Comparison of ENCODE assay signal across 16 cellular contexts in the genomic region with DNA sequence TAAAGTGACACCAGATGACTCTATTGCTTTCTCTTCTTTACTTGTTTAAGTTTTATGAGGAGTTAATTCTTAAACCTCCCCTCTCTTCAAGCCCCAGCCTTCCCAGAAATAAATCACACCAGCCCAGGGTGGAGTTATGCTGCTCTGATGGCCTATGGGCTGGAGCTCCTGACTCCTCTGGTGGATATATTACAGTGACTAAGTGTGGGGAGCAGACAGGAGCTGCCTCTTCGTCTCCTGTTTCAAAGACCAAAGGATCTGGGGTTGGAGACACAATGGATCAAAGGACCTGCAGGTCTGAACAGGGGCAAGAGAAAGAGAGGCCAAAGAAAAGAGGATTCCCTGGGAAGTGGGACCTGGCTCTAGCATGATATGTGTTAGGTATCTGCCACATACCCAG.
A peak's percentile ranks its signal among the peaks of the same experiment; 100 is the strongest.
DNase-seq lines count a peak whose midpoint lies in the region; ATAC-seq and TF ChIP-seq lines count a peak whose summit lies in the region.
"Had no signal": no experiment of that assay in that cellular context is flagged by ENCODE, and none has a peak within 500 bp of the region (broad histone marks: within the 10 kb centered on the region; RNA-seq: fewer than 3 reads in every experiment).

No MANE protein-coding gene starts in this region.

- H3K9me3 ChIP-seq in HCT116 (ENCODE audit: control insufficient read depth in 1 of 2, insufficient read depth in 1 of 2, low read depth in 1 of 2, low read length in 2 of 2) (no peaks in the 10 kb centered on the region), trophoblast cell (ENCODE audit: insufficient read depth, low read depth, low read length) (no peaks in the 10 kb centered on the region)
- H3K9me3 ChIP-seq: BLaER1, HAP-1 had no signal

- no peak for TF ChIP-seq CTCF in HCT116 (IDR thresholded peaks at IDR 0.05 in 2 of 3, conservative IDR thresholded peaks at IDR 0.05 in 1 of 3; ENCODE audit: borderline replicate concordance in 1 of 3, insufficient read depth in 1 of 3, low read depth in 2 of 3, low read length in 2 of 3)

- peaks cover 3% of the 10 kb centered on the region; the same call in 1 of the 2 replicates for H3K27me3 ChIP-seq in HCT116 (ENCODE audit: insufficient read depth, low read length)
- no peaks in the 10 kb centered on the region for H3K27me3 ChIP-seq in trophoblast cell (ENCODE audit: insufficient read depth, low read length)
- H3K27me3 ChIP-seq: BLaER1 had no signal

- peak overlapping the region; percentile 44 for H2AK5ac ChIP-seq in trophoblast cell (ENCODE audit: low read length)

- H4K20me1 ChIP-seq in HCT116 (ENCODE audit: insufficient read depth): no peaks in the 10 kb centered on the region
- H4K20me1 ChIP-seq: BLaER1 had no signal

- H3K27ac ChIP-seq in HCT116 (ENCODE audit: low read depth, low read length) (no peak overlapping the region), trophoblast cell (ENCODE audit: low read depth, low read length) (peak overlapping the region; percentile 73)
- H3K27ac ChIP-seq: BLaER1, RWPE1 had no signal

- RAD21 ChIA-PET in HCT116 (lab: Charles Lee; ENCODE audit: low non-redundant PET in 1 of 2, low total read pairs in 2 of 2, uncharacterized antibody in 2 of 2, unreplicated experiment in 2 of 2): interaction anchor here in 1 of 2 experiments (0.7 kb wide), 1 partner anchor 540 kb away, joined by 3 read pairs; no protein-coding TSS in a partner anchor

- H2BK120ac ChIP-seq in trophoblast cell (ENCODE audit: insufficient read depth, low read length, poor library complexity): peak overlapping the region; percentile 82

- H4K91ac ChIP-seq in trophoblast cell (ENCODE audit: low read depth, low read length): peak overlapping the region; percentile 89

- intact Hi-C loops in HCT116 (cut with micrococcal nuclease): loop anchor here (10.0 kb wide), 1 partner anchor 522 kb away; no protein-coding TSS in a partner anchor

- ATAC-seq in HCT116: peak; percentile 75
- ATAC-seq in GM18867 (IDR thresholded peaks at IDR 0.05; ENCODE audit: unreplicated experiment): no peak
- ATAC-seq: CD8-positive, alpha-beta T cell had no signal

- no peak overlapping the region for H3K23ac ChIP-seq in trophoblast cell (ENCODE audit: low read length)

- no TSS peak for BruUV-seq in HCT116 (replicated peaks; lab: Mats Ljungman, UMichigan)

- H3K36me3 ChIP-seq in HCT116 (ENCODE audit: control insufficient read depth in 1 of 2, insufficient read depth in 2 of 2, low read length in 2 of 2) (no peaks in the 10 kb centered on the region), trophoblast cell (ENCODE audit: control insufficient read depth in 1 of 2, insufficient read depth in 2 of 2, low read length in 2 of 2) (no peaks in the 10 kb centered on the region)
- H3K36me3 ChIP-seq: BLaER1, HAP-1 had no signal

- H3K9me2 ChIP-seq in HCT116 (ENCODE audit: insufficient read depth): no peaks in the 10 kb centered on the region

- H3K18ac ChIP-seq in trophoblast cell (ENCODE audit: low read length): peak overlapping the region; percentile 52

- peak overlapping the region; percentile 77 for H2BK5ac ChIP-seq in trophoblast cell (ENCODE audit: low read depth, low read length, poor library complexity)

- H2BK12ac ChIP-seq in trophoblast cell (ENCODE audit: low read length): peak overlapping the region; percentile 87

- H3K9ac ChIP-seq in HCT116 (ENCODE audit: low read length) (no peak overlapping the region), trophoblast cell (ENCODE audit: low read length) (no peak overlapping the region)
- H3K9ac ChIP-seq: BLaER1 had no signal

- DNase-seq in A172 (ENCODE audit: low spot score) (peak; percentile 93), HCT116 (ENCODE audit: low read depth, low spot score) (no peak), cerebellar cortex (ENCODE audit: low spot score) (peak; percentile 55), trophoblast cell (no peak), DMS 273 (lab: John Stamatoyannopoulos, UW; ENCODE audit: unreplicated experiment) (no peak)
- no peak for DNase-seq in activated T-cell treated with anti-CD3 and anti-CD28 coated beads, Interleukin-2, amount 50 U/mL, for 1 hour
- DNase-seq in activated naive CD4-positive, alpha-beta T cell (lab: John Stamatoyannopoulos, UW): no peak
- DNase-seq: 8988T; CD8-positive, alpha-beta T cell; DMS79 treated with DMSO at 0.1 percent for 48 hours; NCI-H1417; NCI-H187 treated with DMSO at 0.1 percent for 48 hours had no signal

- no peak for TF ChIP-seq RAD21 in HCT116 (IDR thresholded peaks at IDR 0.05; ENCODE audit: low read depth)

- TF ChIP-seq POLR2A in HCT116 (IDR thresholded peaks at IDR 0.05; ENCODE audit: borderline replicate concordance, extremely low read depth, insufficient read depth, insufficient read length): no peak

- POLR2A ChIA-PET in HCT116 (lab: Charles Lee): no interaction called here

- H4K12ac ChIP-seq in trophoblast cell (ENCODE audit: low read depth, low read length): no peak overlapping the region

- CTCF ChIA-PET in HCT116 (lab: Charles Lee): interaction anchor here (0.9 kb wide), 1 partner anchor 85 kb away, joined by 3 read pairs; no protein-coding TSS in a partner anchor

- H3K79me2 ChIP-seq in HCT116 (ENCODE audit: insufficient read depth, low read length) (no peaks in the 10 kb centered on the region), trophoblast cell (ENCODE audit: control insufficient read depth, insufficient read depth, low read length, poor library complexity) (peaks cover 1% of the 10 kb centered on the region)

- WGBS in trophoblast cell (ENCODE audit: extremely low coverage, insufficient coverage, insufficient read length): no CpG with 5 or more reads among the region's 1 CpG

- H3K4me3 ChIP-seq in HCT116 (replicated peaks in 1 of 2; ENCODE audit: low read depth in 1 of 2, low read length in 2 of 2): no peak overlapping the region
- no peak overlapping the region for H3K4me3 ChIP-seq in trophoblast cell (ENCODE audit: low read depth, low read length)
- H3K4me3 ChIP-seq: BLaER1, HAP-1 had no signal

- H3K4me1 ChIP-seq in HCT116 (ENCODE audit: control insufficient read depth in 1 of 2, insufficient read depth in 2 of 2, low read length in 2 of 2): peaks cover 4 to 8% of the 10 kb centered on the region in 2 experiments; a peak in 3 of 4 replicates
- H3K4me1 ChIP-seq in trophoblast cell (ENCODE audit: control insufficient read depth in 1 of 2, insufficient read depth in 2 of 2, low read length in 2 of 2): peaks cover 5 to 31% of the 10 kb centered on the region in 2 experiments
- H3K4me1 ChIP-seq: BLaER1, HAP-1 had no signal

- no peak overlapping the region for H3K4ac ChIP-seq in trophoblast cell (ENCODE audit: low read depth, low read length)

- no peak overlapping the region for H2AFZ ChIP-seq in HCT116 (ENCODE audit: low read depth, low read length, poor library complexity, severe bottlenecking)
- no peak overlapping the region for H2AFZ ChIP-seq in trophoblast cell (ENCODE audit: insufficient read depth, low read length, poor library complexity)

- no peak overlapping the region; the same call in 1 of the 2 replicates for H3K4me2 ChIP-seq in HCT116 (ENCODE audit: low read length)
- no peak overlapping the region for H3K4me2 ChIP-seq in trophoblast cell (ENCODE audit: low read length)
- H3K4me2 ChIP-seq: BLaER1 had no signal

- peaks cover 36% of the 10 kb centered on the region for H3K79me1 ChIP-seq in trophoblast cell (ENCODE audit: low read length)

- H4K8ac ChIP-seq in trophoblast cell (ENCODE audit: low read depth, low read length): peak overlapping the region; percentile 8

- H3K14ac ChIP-seq in trophoblast cell (ENCODE audit: low read length): peak overlapping the region; percentile 62

TF ChIP-seq in HCT116, 20 proteins besides CTCF, POLR2A, EP300 and RAD21 (continues in another document):
- TF ChIP-seq, protein P1, sequence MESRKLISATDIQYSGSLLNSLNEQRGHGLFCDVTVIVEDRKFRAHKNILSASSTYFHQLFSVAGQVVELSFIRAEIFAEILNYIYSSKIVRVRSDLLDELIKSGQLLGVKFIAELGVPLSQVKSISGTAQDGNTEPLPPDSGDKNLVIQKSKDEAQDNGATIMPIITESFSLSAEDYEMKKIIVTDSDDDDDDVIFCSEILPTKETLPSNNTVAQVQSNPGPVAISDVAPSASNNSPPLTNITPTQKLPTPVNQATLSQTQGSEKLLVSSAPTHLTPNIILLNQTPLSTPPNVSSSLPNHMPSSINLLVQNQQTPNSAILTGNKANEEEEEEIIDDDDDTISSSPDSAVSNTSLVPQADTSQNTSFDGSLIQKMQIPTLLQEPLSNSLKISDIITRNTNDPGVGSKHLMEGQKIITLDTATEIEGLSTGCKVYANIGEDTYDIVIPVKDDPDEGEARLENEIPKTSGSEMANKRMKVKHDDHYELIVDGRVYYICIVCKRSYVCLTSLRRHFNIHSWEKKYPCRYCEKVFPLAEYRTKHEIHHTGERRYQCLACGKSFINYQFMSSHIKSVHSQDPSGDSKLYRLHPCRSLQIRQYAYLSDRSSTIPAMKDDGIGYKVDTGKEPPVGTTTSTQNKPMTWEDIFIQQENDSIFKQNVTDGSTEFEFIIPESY (IDR thresholded peaks at IDR 0.05; ENCODE audit: extremely low read depth, insufficient replicate concordance, low read length): no peak
- TF ChIP-seq EZH2phosphoT487 (IDR thresholded peaks at IDR 0.05; ENCODE audit: borderline replicate concordance) (no peak), SIN3A (IDR thresholded peaks at IDR 0.05; ENCODE audit: low read depth) (no peak), JUND (IDR thresholded peaks at IDR 0.05) (no peak)
- TF ChIP-seq, protein P2, sequence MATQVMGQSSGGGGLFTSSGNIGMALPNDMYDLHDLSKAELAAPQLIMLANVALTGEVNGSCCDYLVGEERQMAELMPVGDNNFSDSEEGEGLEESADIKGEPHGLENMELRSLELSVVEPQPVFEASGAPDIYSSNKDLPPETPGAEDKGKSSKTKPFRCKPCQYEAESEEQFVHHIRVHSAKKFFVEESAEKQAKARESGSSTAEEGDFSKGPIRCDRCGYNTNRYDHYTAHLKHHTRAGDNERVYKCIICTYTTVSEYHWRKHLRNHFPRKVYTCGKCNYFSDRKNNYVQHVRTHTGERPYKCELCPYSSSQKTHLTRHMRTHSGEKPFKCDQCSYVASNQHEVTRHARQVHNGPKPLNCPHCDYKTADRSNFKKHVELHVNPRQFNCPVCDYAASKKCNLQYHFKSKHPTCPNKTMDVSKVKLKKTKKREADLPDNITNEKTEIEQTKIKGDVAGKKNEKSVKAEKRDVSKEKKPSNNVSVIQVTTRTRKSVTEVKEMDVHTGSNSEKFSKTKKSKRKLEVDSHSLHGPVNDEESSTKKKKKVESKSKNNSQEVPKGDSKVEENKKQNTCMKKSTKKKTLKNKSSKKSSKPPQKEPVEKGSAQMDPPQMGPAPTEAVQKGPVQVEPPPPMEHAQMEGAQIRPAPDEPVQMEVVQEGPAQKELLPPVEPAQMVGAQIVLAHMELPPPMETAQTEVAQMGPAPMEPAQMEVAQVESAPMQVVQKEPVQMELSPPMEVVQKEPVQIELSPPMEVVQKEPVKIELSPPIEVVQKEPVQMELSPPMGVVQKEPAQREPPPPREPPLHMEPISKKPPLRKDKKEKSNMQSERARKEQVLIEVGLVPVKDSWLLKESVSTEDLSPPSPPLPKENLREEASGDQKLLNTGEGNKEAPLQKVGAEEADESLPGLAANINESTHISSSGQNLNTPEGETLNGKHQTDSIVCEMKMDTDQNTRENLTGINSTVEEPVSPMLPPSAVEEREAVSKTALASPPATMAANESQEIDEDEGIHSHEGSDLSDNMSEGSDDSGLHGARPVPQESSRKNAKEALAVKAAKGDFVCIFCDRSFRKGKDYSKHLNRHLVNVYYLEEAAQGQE (IDR thresholded peaks at IDR 0.05; ENCODE audit: low read depth): no peak

Comparison
In these comparisons a context has a peak if more than half of its experiments do, and no peak if none do; other contexts are left out.
1. DNase-seq: peak in A172 (single experiment) and cerebellar cortex (single experiment); none in HCT116 (single experiment), trophoblast cell (0 of 2), DMS 273 (single experiment), activated T-cell treated with anti-CD3 and anti-CD28 coated beads, Interleukin-2, amount 50 U/mL, for 1 hour (single experiment) and activated naive CD4-positive, alpha-beta T cell (0 of 4).